22 cellular contexts compared by ENCODE assay signal in the genomic region with DNA sequence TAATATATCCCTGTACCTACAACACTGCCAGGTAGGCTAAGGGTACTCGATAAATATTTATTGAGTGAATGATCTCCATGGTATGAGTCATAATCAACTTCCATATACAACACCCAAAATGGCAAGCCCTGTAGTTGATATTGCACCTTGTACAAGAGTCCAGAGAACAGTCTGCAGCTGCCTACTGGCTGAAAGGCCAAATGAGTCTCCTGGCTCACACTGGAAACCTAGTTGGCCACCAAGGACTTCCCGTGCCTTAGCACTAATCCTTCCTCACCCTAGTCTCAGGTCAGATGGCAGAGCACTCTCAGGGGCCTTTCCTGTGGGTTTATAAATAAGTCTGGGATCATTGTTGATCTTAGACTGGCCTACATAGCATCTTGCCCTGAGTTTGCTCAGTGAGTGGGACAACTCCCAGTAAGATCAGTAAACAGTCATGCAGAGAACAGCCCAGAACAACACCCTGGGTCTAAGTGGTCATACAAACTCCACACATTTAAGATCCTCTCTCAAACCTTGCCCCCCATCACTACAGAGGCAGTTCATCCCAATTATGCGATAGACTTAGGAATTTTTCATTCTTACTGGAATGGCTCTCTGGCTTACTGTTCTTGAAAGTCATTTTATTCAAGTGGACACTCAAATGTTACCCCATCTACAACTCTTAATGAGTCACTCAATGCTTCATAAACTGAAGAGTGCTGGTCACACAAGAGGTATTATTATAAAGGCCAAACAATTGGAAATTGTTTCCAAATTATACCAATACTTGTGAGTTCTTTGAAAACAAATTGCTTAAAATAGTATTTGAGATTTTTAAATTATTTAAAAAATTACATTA. TPM values are rescaled to one million over a fixed set of nuclear protein-coding genes. Genes with fewer than 3 reads are reported as not detected.
DNase-seq lines count a peak whose midpoint lies in the region; ATAC-seq and TF ChIP-seq lines count a peak whose summit lies in the region.
"Had no signal": no experiment of that assay in that cellular context is flagged by ENCODE, and none has a peak within 500 bp of the region (broad histone marks: within the 10 kb centered on the region; RNA-seq: fewer than 3 reads in every experiment).

No MANE protein-coding gene starts in this region.

- H3K4me3 ChIP-seq in lower lobe of right lung (no peak overlapping the region), gastrocnemius medialis (no peak overlapping the region), SK-N-SH (ENCODE audit: low read depth in 2 of 2, low read length in 1 of 2) (no peak overlapping the region)
- H3K4me3 ChIP-seq: GM12878, HAP-1 had no signal

- H3K4me1 ChIP-seq in lower lobe of right lung (peaks cover 4% of the 10 kb centered on the region), gastrocnemius medialis (peaks cover 37 to 39% of the 10 kb centered on the region in 2 donors), SK-N-SH (ENCODE audit: control insufficient read depth in 1 of 2, insufficient read depth in 2 of 2, low read depth in 1 of 2, low read length in 1 of 2) (peaks cover 0 to 3% of the 10 kb centered on the region in 2 experiments; a peak in 1 of 4 replicates)
- H3K4me1 ChIP-seq: HAP-1 had no signal

- peak in 1 of 2 donors; percentile 67 for TF ChIP-seq POLR2A in gastrocnemius medialis (IDR thresholded peaks at IDR 0.05)

- no peaks in the 10 kb centered on the region for H3F3A ChIP-seq in SK-N-SH (replicated peaks; ENCODE audit: insufficient read depth)

- no peaks in the 10 kb centered on the region for H3K36me3 Mint-ChIP-seq in CD14-positive monocyte

- TF ChIP-seq EP300 in SK-N-SH (IDR thresholded peaks at IDR 0.05; ENCODE audit: borderline replicate concordance in 1 of 2, low read depth in 1 of 2, low read length in 1 of 2) = no peak

- H4K20me1 ChIP-seq in SK-N-SH (ENCODE audit: insufficient read depth) = no peaks in the 10 kb centered on the region

- no peaks in the 10 kb centered on the region for H3K4me1 Mint-ChIP-seq in CD14-positive monocyte

- H3K9me3 Mint-ChIP-seq in CD14-positive monocyte = peaks cover 1 to 7% (median 3%) of the 10 kb centered on the region in 7 donors

- H3K36me3 ChIP-seq in lower lobe of right lung (no peaks in the 10 kb centered on the region), gastrocnemius medialis (no peaks in the 10 kb centered on the region), SK-N-SH (replicated peaks in 1 of 2; ENCODE audit: control insufficient read depth in 1 of 2, insufficient read depth in 2 of 2, low read length in 1 of 2) (no peaks in the 10 kb centered on the region)
- H3K36me3 ChIP-seq: HAP-1 had no signal

- H3K27me3 Mint-ChIP-seq in CD14-positive monocyte (ENCODE audit: low read depth in 3 of 3) = peaks cover 0 to 2% (median 0%) of the 10 kb centered on the region in 3 donors

- no peak overlapping the region for H3K27ac Mint-ChIP-seq in CD14-positive monocyte

- WGBS in SK-N-SH (ENCODE audit: low lambda C conversion rate) = 71% methylated on average over 3 of the region's 3 CpGs

- POLR2A ChIA-PET in SK-N-SH (lab: Yijun Ruan, JAX) = no interaction called here

- H3K4me3 Mint-ChIP-seq in CD14-positive monocyte = no peak overlapping the region

- TF ChIP-seq CTCF in lower lobe of right lung (IDR thresholded peaks at IDR 0.05) (no peak), gastrocnemius medialis (IDR thresholded peaks at IDR 0.05 in 4 of 5, conservative IDR thresholded peaks at IDR 0.05 in 1 of 5) (no peak), SK-N-SH (IDR thresholded peaks at IDR 0.05) (no peak), CD14-positive monocyte (IDR thresholded peaks at IDR 0.05) (no peak)

- H2AFZ ChIP-seq in SK-N-SH (ENCODE audit: low read depth) = no peak overlapping the region; the same call in 1 of the 2 replicates

- no peak overlapping the region for H3K4me2 ChIP-seq in SK-N-SH

- no peak for TF ChIP-seq RAD21 in SK-N-SH (IDR thresholded peaks at IDR 0.05; ENCODE audit: low read length)

- CTCF ChIA-PET in SK-N-SH (lab: Yijun Ruan, JAX) = interaction anchor here (1.7 kb wide), 1 partner anchor 15 kb away, joined by 5 read pairs; a partner anchor contains a TSS

- intact Hi-C loops in lower lobe of right lung (cut with DNase I) = no loop called here
- intact Hi-C loops in gastrocnemius medialis (cut with DNase I; ENCODE audit: low total_unique reads) = loop anchor here (1.0 to 10.0 kb wide), 4 partner anchors 29 to 1460 kb away; a partner anchor contains a TSS
- intact Hi-C loops in CD14-positive monocyte (cut with micrococcal nuclease) = no loop called here

- H3K27me3 ChIP-seq in lower lobe of right lung (ENCODE audit: low read depth) = no peaks in the 10 kb centered on the region
- no peaks in the 10 kb centered on the region for H3K27me3 ChIP-seq in gastrocnemius medialis
- no peaks in the 10 kb centered on the region for H3K27me3 ChIP-seq in SK-N-SH (ENCODE audit: insufficient read depth)

- H3K9me3 ChIP-seq in lower lobe of right lung = no peaks in the 10 kb centered on the region
- H3K9me3 ChIP-seq in gastrocnemius medialis = no peaks in the 10 kb centered on the region
- peaks cover 7% of the 10 kb centered on the region for H3K9me3 ChIP-seq in SK-N-SH
- H3K9me3 ChIP-seq: HAP-1 had no signal

- H3K9me2 ChIP-seq in SK-N-SH = no peaks in the 10 kb centered on the region

- in situ Hi-C loops in gastrocnemius medialis (cut with MboI; ENCODE audit: low sequenced_read_pairs in 4 of 4) = no loop called here

- DNase-seq in NCI-H82 (lab: John Stamatoyannopoulos, UW) = peak; percentile 30
- DNase-seq in NCI-H82 treated with DMSO at 0.1 percent for 48 hours (lab: John Stamatoyannopoulos, UW; ENCODE audit: unreplicated experiment) = no peak
- no peak for DNase-seq in lower lobe of right lung
- DNase-seq in gastrocnemius medialis = peak; percentile 83 to 85
- DNase-seq in SK-N-SH = no peak
- no peak for DNase-seq in NCI-H1930 (lab: John Stamatoyannopoulos, UW)
- DNase-seq in AG08395 (ENCODE audit: low spot score) = no peak
- DNase-seq in CD14-positive monocyte (ENCODE audit: low spot score) = no peak
- DNase-seq: 8988T; C1 segment of cervical spinal cord; COR-L47; DMS153; IMR-90; Kasumi-1; NCI-H1417 treated with DMSO at 0.1 percent for 48 hours; NCI-H2029 treated with DMSO at 0.1 percent for 48 hours; NCI-H524 treated with DMSO at 0.1 percent for 48 hours; NK-92 treated with Interleukin-12 subunit alpha and Interleukin-12 subunit beta, amount 100 ng/mL, for 24 hours; Right ventricle myocardium superior had no signal

- ATAC-seq in lower lobe of right lung (peak; percentile 88 to 90), gastrocnemius medialis (peak; percentile 97)
- ATAC-seq: GM12878 had no signal

- no peak overlapping the region for H3K9ac ChIP-seq in SK-N-SH

- H3K27ac ChIP-seq in lower lobe of right lung = peak overlapping the region; percentile 38
- peak overlapping the region; percentile 75 to 91 (median 80) for H3K27ac ChIP-seq in gastrocnemius medialis
- H3K27ac ChIP-seq in SK-N-SH (ENCODE audit: low read depth in 2 of 2, low read length in 1 of 2) = no peak overlapping the region

- H3K79me2 ChIP-seq in SK-N-SH (ENCODE audit: insufficient read depth) = no peaks in the 10 kb centered on the region

TF ChIP-seq in SK-N-SH, 30 proteins besides CTCF, POLR2A, EP300 and RAD21:
- TF ChIP-seq TCF12 (IDR thresholded peaks at IDR 0.05) = no peak
- TF ChIP-seq, protein P1, sequence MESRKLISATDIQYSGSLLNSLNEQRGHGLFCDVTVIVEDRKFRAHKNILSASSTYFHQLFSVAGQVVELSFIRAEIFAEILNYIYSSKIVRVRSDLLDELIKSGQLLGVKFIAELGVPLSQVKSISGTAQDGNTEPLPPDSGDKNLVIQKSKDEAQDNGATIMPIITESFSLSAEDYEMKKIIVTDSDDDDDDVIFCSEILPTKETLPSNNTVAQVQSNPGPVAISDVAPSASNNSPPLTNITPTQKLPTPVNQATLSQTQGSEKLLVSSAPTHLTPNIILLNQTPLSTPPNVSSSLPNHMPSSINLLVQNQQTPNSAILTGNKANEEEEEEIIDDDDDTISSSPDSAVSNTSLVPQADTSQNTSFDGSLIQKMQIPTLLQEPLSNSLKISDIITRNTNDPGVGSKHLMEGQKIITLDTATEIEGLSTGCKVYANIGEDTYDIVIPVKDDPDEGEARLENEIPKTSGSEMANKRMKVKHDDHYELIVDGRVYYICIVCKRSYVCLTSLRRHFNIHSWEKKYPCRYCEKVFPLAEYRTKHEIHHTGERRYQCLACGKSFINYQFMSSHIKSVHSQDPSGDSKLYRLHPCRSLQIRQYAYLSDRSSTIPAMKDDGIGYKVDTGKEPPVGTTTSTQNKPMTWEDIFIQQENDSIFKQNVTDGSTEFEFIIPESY (IDR thresholded peaks at IDR 0.05; ENCODE audit: borderline replicate concordance, low read depth) = no peak
- TF ChIP-seq NRF1 (IDR thresholded peaks at IDR 0.05; ENCODE audit: low read depth, low read length) = no peak
- TF ChIP-seq JUND (IDR thresholded peaks at IDR 0.05) = no peak
- no peak for TF ChIP-seq ELF1 (IDR thresholded peaks at IDR 0.05)
- no peak for TF ChIP-seq GATA2 (CRISPR knock-in tag; IDR thresholded peaks at IDR 0.05)
- no peak for TF ChIP-seq FOSL2 (IDR thresholded peaks at IDR 0.05; ENCODE audit: borderline replicate concordance, low read depth)

RNA-seq across cellular contexts. Expression of a gene that starts 14.7 kb away (rescaled TPM):
- total RNA-seq in lower lobe of right lung (0.83 TPM), gastrocnemius medialis (1 to 10 TPM in 3 of 4 donors, under 1 TPM in 1; 0.73 to 7.4 (median 3.3) TPM)
- polyA plus RNA-seq in SK-N-SH (2012; rRNA removed) (4.7 and 6.7 TPM in 2 replicates), CD14-positive monocyte (not detected)
- 8.1 and 8.3 TPM in 2 replicates for polyA plus RNA-seq in SK-N-SH (2012; cell fraction: cytosol; rRNA removed)
- polyA plus RNA-seq in SK-N-SH (2012; cell fraction: nucleus; rRNA removed) = 1.8 and 4.9 TPM in 2 replicates

RNA-seq across cellular contexts. Expression of a gene that starts 28.9 kb away (rescaled TPM):
- total RNA-seq in lower lobe of right lung (not detected), gastrocnemius medialis (100 to 1,000 TPM in 3 of 4 donors, 10 to 100 TPM in 1; 67.7 to 352 (median 188) TPM)
- polyA plus RNA-seq in SK-N-SH (2012; rRNA removed) (not detected in 2 replicates), CD14-positive monocyte (not detected)
- not detected in 2 replicates for polyA plus RNA-seq in SK-N-SH (2012; cell fraction: cytosol; rRNA removed)
- polyA plus RNA-seq in SK-N-SH (2012; cell fraction: nucleus; rRNA removed) = 0.19 TPM in 1 of 2 replicates, not detected in the other
- total RNA-seq: G401, GM12878, IMR-90, Right ventricle myocardium superior had no signal
- polyA plus RNA-seq: IMR-90 had no signal

Comparison
In these comparisons a context has a peak if more than half of its experiments do, and no peak if none do; other contexts are left out.
1. DNase-seq: peak in NCI-H82 (single experiment) and gastrocnemius medialis (2 of 2); none in NCI-H82 treated with DMSO at 0.1 percent for 48 hours (single experiment), lower lobe of right lung (single experiment), SK-N-SH (single experiment), NCI-H1930 (0 of 2), AG08395 (single experiment) and CD14-positive monocyte (single experiment).
2. H3K27ac ChIP-seq: peak in lower lobe of right lung (single experiment) and gastrocnemius medialis (4 of 4); none in SK-N-SH (0 of 2).
3. RNA of a gene that starts 28.9 kb away (total RNA-seq): 67.7 to 352 TPM in gastrocnemius medialis; not detected in lower lobe of right lung (single experiment); every median in the first group is over 10 times any median in the second.